ENCODE assay signal across 1 cellular context in the genomic region with DNA sequence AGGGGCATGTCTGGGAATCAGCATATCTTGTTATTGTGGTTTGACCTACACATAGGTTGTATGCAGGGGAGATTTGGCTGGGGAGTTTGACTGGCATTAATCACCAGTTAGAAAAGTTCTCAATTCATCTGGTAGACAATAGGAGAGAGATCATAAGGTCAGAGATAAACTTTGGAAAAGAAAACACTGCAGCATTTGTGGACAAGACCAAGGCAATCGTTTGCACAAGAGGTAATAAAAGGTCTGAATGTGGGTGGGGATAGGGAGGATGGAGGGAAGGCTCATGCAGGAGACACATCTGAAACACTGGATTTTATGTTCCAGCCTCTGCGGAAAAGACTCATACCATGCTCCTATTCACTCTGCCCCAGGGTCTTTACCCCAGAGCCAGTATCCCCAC.
TF ChIP-seq lines count a peak whose summit lies in the region.

No MANE protein-coding gene starts in this region.

TF ChIP-seq in GM23338, 12 proteins besides CTCF, POLR2A, EP300 and RAD21 (continued from another document):
- TF ChIP-seq, protein P1, sequence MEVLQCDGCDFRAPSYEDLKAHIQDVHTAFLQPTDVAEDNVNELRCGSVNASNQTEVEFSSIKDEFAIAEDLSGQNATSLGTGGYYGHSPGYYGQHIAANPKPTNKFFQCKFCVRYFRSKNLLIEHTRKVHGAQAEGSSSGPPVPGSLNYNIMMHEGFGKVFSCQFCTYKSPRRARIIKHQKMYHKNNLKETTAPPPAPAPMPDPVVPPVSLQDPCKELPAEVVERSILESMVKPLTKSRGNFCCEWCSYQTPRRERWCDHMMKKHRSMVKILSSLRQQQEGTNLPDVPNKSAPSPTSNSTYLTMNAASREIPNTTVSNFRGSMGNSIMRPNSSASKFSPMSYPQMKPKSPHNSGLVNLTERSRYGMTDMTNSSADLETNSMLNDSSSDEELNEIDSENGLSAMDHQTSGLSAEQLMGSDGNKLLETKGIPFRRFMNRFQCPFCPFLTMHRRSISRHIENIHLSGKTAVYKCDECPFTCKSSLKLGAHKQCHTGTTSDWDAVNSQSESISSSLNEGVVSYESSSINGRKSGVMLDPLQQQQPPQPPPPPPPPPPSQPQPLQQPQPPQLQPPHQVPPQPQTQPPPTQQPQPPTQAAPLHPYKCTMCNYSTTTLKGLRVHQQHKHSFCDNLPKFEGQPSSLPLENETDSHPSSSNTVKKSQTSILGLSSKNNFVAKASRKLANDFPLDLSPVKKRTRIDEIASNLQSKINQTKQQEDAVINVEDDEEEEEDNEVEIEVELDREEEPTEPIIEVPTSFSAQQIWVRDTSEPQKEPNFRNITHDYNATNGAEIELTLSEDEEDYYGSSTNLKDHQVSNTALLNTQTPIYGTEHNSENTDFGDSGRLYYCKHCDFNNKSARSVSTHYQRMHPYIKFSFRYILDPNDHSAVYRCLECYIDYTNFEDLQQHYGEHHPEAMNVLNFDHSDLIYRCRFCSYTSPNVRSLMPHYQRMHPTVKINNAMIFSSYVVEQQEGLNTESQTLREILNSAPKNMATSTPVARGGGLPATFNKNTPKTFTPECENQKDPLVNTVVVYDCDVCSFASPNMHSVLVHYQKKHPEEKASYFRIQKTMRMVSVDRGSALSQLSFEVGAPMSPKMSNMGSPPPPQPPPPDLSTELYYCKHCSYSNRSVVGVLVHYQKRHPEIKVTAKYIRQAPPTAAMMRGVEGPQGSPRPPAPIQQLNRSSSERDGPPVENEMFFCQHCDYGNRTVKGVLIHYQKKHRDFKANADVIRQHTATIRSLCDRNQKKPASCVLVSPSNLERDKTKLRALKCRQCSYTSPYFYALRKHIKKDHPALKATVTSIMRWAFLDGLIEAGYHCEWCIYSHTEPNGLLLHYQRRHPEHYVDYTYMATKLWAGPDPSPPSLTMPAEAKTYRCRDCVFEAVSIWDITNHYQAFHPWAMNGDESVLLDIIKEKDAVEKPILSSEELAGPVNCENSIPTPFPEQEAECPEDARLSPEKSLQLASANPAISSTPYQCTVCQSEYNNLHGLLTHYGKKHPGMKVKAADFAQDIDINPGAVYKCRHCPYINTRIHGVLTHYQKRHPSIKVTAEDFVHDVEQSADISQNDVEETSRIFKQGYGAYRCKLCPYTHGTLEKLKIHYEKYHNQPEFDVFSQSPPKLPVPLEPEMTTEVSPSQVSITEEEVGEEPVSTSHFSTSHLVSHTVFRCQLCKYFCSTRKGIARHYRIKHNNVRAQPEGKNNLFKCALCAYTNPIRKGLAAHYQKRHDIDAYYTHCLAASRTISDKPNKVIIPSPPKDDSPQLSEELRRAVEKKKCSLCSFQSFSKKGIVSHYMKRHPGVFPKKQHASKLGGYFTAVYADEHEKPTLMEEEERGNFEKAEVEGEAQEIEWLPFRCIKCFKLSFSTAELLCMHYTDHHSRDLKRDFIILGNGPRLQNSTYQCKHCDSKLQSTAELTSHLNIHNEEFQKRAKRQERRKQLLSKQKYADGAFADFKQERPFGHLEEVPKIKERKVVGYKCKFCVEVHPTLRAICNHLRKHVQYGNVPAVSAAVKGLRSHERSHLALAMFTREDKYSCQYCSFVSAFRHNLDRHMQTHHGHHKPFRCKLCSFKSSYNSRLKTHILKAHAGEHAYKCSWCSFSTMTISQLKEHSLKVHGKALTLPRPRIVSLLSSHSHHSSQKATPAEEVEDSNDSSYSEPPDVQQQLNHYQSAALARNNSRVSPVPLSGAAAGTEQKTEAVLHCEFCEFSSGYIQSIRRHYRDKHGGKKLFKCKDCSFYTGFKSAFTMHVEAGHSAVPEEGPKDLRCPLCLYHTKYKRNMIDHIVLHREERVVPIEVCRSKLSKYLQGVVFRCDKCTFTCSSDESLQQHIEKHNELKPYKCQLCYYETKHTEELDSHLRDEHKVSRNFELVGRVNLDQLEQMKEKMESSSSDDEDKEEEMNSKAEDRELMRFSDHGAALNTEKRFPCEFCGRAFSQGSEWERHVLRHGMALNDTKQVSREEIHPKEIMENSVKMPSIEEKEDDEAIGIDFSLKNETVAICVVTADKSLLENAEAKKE (CRISPR knock-in tag; IDR thresholded peaks at IDR 0.05): no peak
TF ChIP-seq in GM23338: peak in this region for 0.
